31 cellular contexts compared by ENCODE assay signal in genomic region chr5:636951-637350, GRCh38. TPM values are rescaled to one million over a fixed set of nuclear protein-coding genes. Genes with fewer than 3 reads are reported as not detected.
"Had no signal": no experiment of that assay in that cellular context is flagged by ENCODE, and none has a peak within 500 bp of the region (broad histone marks: within the 10 kb centered on the region; RNA-seq: fewer than 3 reads in every experiment).

No MANE protein-coding gene starts in this region.

- H3K27ac ChIP-seq: ascending aorta, epithelial cell of prostate, esophagus squamous epithelium, left lung, neutrophil, prostate gland, SK-N-MC, skin epidermis, stomach, tibial nerve had no signal

- H3K9me3 ChIP-seq: ascending aorta, esophagus squamous epithelium, mucosa of descending colon, neutrophil, prostate gland had no signal

- H3K4me3 Mint-ChIP-seq: activated CD4-positive, alpha-beta memory T cell treated with anti-CD3 and anti-CD28 coated beads for 36 hours; activated CD4-positive, alpha-beta T cell treated with anti-CD3 and anti-CD28 coated beads, Interleukin-2, amount 10 ng/mL, durations not matched to agents 24 days and 14 days; activated naive CD4-positive, alpha-beta T cell treated with anti-CD3 and anti-CD28 coated beads, Interleukin-2, amount 10 ng/mL, durations not matched to agents 7 days and 5 days; activated naive CD8-positive, alpha-beta T cell treated with anti-CD3 and anti-CD28 coated beads, Interleukin-2, amount 10 ng/mL, durations not matched to agents 7 days and 5 days; brain; dendritic cell treated with granulocyte-macrophage colony-stimulating factor and Interleukin-4, amounts not matched to agents 40 ng/mL and 50 ng/mL, for 4 days; nephron; stimulated activated effector memory CD8-positive, alpha-beta T cell treated with anti-CD3 and anti-CD28 coated beads, Interleukin-12 subunit alpha, Interleukin-12 subunit beta, amount 100 ng/mL, for 72 hours; T-helper 1 cell treated with Interleukin-12 subunit alpha and Interleukin-12 subunit beta and Interleukin-4 antibody, amounts not matched to agents 30 μg/mL and 1 μg/mL, for 36 hours had no signal

- FAIRE-seq: islet of Langerhans had no signal

- ATAC-seq: left lung; mucosa of descending colon; sciatic nerve; stimulated activated effector memory CD8-positive, alpha-beta T cell treated with anti-CD3 and anti-CD28 coated beads, Interleukin-12 subunit alpha, Interleukin-12 subunit beta, amount 100 ng/mL, for 72 hours had no signal

- H3K27ac Mint-ChIP-seq: activated CD4-positive, alpha-beta memory T cell treated with anti-CD3 and anti-CD28 coated beads for 36 hours; activated CD4-positive, alpha-beta T cell treated with anti-CD3 and anti-CD28 coated beads, Interleukin-2, amount 10 ng/mL, durations not matched to agents 24 days and 14 days; activated naive CD4-positive, alpha-beta T cell treated with anti-CD3 and anti-CD28 coated beads, Interleukin-2, amount 10 ng/mL, durations not matched to agents 7 days and 5 days; activated naive CD8-positive, alpha-beta T cell treated with anti-CD3 and anti-CD28 coated beads, Interleukin-2, amount 10 ng/mL, durations not matched to agents 7 days and 5 days; brain; dendritic cell treated with granulocyte-macrophage colony-stimulating factor and Interleukin-4, amounts not matched to agents 40 ng/mL and 50 ng/mL, for 4 days; nephron; stimulated activated effector memory CD8-positive, alpha-beta T cell treated with anti-CD3 and anti-CD28 coated beads, Interleukin-12 subunit alpha, Interleukin-12 subunit beta, amount 100 ng/mL, for 72 hours; T-helper 1 cell treated with Interleukin-12 subunit alpha and Interleukin-12 subunit beta and Interleukin-4 antibody, amounts not matched to agents 30 μg/mL and 1 μg/mL, for 36 hours had no signal

- H3K27me3 ChIP-seq: ascending aorta, esophagus squamous epithelium, left lung, neutrophil, stomach, tibial nerve had no signal

- H3K27me3 Mint-ChIP-seq: activated CD4-positive, alpha-beta memory T cell treated with anti-CD3 and anti-CD28 coated beads for 36 hours; activated CD4-positive, alpha-beta T cell treated with anti-CD3 and anti-CD28 coated beads, Interleukin-2, amount 10 ng/mL, durations not matched to agents 24 days and 14 days; activated naive CD4-positive, alpha-beta T cell treated with anti-CD3 and anti-CD28 coated beads, Interleukin-2, amount 10 ng/mL, durations not matched to agents 7 days and 5 days; activated naive CD8-positive, alpha-beta T cell treated with anti-CD3 and anti-CD28 coated beads, Interleukin-2, amount 10 ng/mL, durations not matched to agents 7 days and 5 days; brain; dendritic cell treated with granulocyte-macrophage colony-stimulating factor and Interleukin-4, amounts not matched to agents 40 ng/mL and 50 ng/mL, for 4 days had no signal

- H3K4me3 ChIP-seq: ascending aorta, esophagus squamous epithelium, left lung, lung, mucosa of descending colon, prostate gland, SK-N-MC, skin epidermis, stomach, tibial nerve had no signal

- H3K9me3 Mint-ChIP-seq: activated CD4-positive, alpha-beta memory T cell treated with anti-CD3 and anti-CD28 coated beads for 36 hours; activated CD4-positive, alpha-beta T cell treated with anti-CD3 and anti-CD28 coated beads, Interleukin-2, amount 10 ng/mL, durations not matched to agents 24 days and 14 days; activated naive CD4-positive, alpha-beta T cell treated with anti-CD3 and anti-CD28 coated beads, Interleukin-2, amount 10 ng/mL, durations not matched to agents 7 days and 5 days; activated naive CD8-positive, alpha-beta T cell treated with anti-CD3 and anti-CD28 coated beads, Interleukin-2, amount 10 ng/mL, durations not matched to agents 7 days and 5 days; brain; dendritic cell treated with granulocyte-macrophage colony-stimulating factor and Interleukin-4, amounts not matched to agents 40 ng/mL and 50 ng/mL, for 4 days; nephron; stimulated activated effector memory CD8-positive, alpha-beta T cell treated with anti-CD3 and anti-CD28 coated beads, Interleukin-12 subunit alpha, Interleukin-12 subunit beta, amount 100 ng/mL, for 72 hours; T-helper 1 cell treated with Interleukin-12 subunit alpha and Interleukin-12 subunit beta and Interleukin-4 antibody, amounts not matched to agents 30 μg/mL and 1 μg/mL, for 36 hours had no signal

- H3K4me1 Mint-ChIP-seq: activated CD4-positive, alpha-beta T cell treated with anti-CD3 and anti-CD28 coated beads, Interleukin-2, amount 10 ng/mL, durations not matched to agents 24 days and 14 days; activated naive CD4-positive, alpha-beta T cell treated with anti-CD3 and anti-CD28 coated beads, Interleukin-2, amount 10 ng/mL, durations not matched to agents 7 days and 5 days; activated naive CD8-positive, alpha-beta T cell treated with anti-CD3 and anti-CD28 coated beads, Interleukin-2, amount 10 ng/mL, durations not matched to agents 7 days and 5 days; brain; nephron; stimulated activated effector memory CD8-positive, alpha-beta T cell treated with anti-CD3 and anti-CD28 coated beads, Interleukin-12 subunit alpha, Interleukin-12 subunit beta, amount 100 ng/mL, for 72 hours had no signal

- H3K4me1 ChIP-seq: ascending aorta, esophagus squamous epithelium, left lung, prostate gland, stomach, tibial nerve had no signal

- DNase-seq: activated CD4-positive, alpha-beta memory T cell treated with anti-CD3 and anti-CD28 coated beads for 36 hours; activated CD4-positive, alpha-beta T cell treated with anti-CD3 and anti-CD28 coated beads, Interleukin-2, amount 10 ng/mL, durations not matched to agents 24 days and 14 days; activated CD4-positive, CD25-positive, alpha-beta regulatory T cell treated with anti-CD3 and anti-CD28 coated beads, Interleukin-2, amount 50 U/mL, for 72 hours; activated gamma-delta T cell; activated naive CD4-positive, alpha-beta T cell treated with anti-CD3 and anti-CD28 coated beads, Interleukin-2, amount 10 ng/mL, durations not matched to agents 7 days and 5 days; activated naive CD8-positive, alpha-beta T cell treated with anti-CD3 and anti-CD28 coated beads, Interleukin-2, amount 10 ng/mL, durations not matched to agents 7 days and 5 days; caudate nucleus; esophagus squamous epithelium; foreskin melanocyte; left lung; mesendoderm; retina; stimulated activated CD4-positive, alpha-beta T cell treated with anti-CD3 and anti-CD28 coated beads, Interleukin-4, amount 100 ng/mL, for 24 hours; stomach; T-helper 9 cell had no signal

RNA-seq across cellular contexts. Expression of gene TPPP, which starts 56.2 kb away (rescaled TPM):
- total RNA-seq: activated CD4-positive, alpha-beta T cell treated with anti-CD3 and anti-CD28 coated beads, Interleukin-2, amount 10 ng/mL, durations not matched to agents 24 days and 14 days had no signal
